15 cellular contexts compared by ENCODE assay signal in genomic region chr13:72537400-72537780, GRCh38.
"Had no signal": no experiment of that assay in that cellular context is flagged by ENCODE, and none has a peak within 500 bp of the region (broad histone marks: within the 10 kb centered on the region; RNA-seq: fewer than 3 reads in every experiment).

No MANE protein-coding gene starts in this region.

- DNase-seq: activated B cell treated with CpG ODN at 0.5 μM for 24 hours; activated CD4-positive, alpha-beta T cell treated with anti-CD3 and anti-CD28 coated beads for 48 hours; activated CD8-positive, alpha-beta T cell treated with anti-CD3 and anti-CD28 coated beads for 36 hours; activated gamma-delta T cell; activated T-cell treated with anti-CD3 and anti-CD28 coated beads, Interleukin-2, amount 50 U/mL, for 72 hours; amniotic stem cell; body of pancreas; esophagus squamous epithelium; mammary epithelial cell; psoas muscle; tibial artery; uterus had no signal

- ATAC-seq: activated CD8-positive, alpha-beta T cell treated with anti-CD3 and anti-CD28 coated beads for 36 hours; activated T-cell treated with anti-CD3 and anti-CD28 coated beads, Interleukin-2, amount 50 U/mL, for 72 hours; natural killer cell treated with Interleukin-12 subunit alpha and Interleukin-12 subunit beta and Interleukin-15 and Interleukin-18, amount 100 ng/mL, for 72 hours; psoas muscle; stimulated activated memory B cell treated with anti-CD40 and anti-IgM and Interleukin-4, amounts not matched to agents 10 μg/mL and 1 μg/mL and 100 μg/mL, for 72 hours had no signal

- H3K36me3 Mint-ChIP-seq: activated naive CD8-positive, alpha-beta T cell; natural killer cell treated with Interleukin-12 subunit alpha and Interleukin-12 subunit beta and Interleukin-15 and Interleukin-18, amount 100 ng/mL, for 72 hours; stimulated activated memory B cell treated with anti-CD40 and anti-IgM and Interleukin-4, amounts not matched to agents 10 μg/mL and 1 μg/mL and 100 μg/mL, for 72 hours had no signal

- H3K27me3 Mint-ChIP-seq: activated B cell treated with CpG ODN at 0.5 μM for 24 hours; activated CD8-positive, alpha-beta T cell treated with anti-CD3 and anti-CD28 coated beads for 36 hours; natural killer cell treated with Interleukin-12 subunit alpha and Interleukin-12 subunit beta and Interleukin-15 and Interleukin-18, amount 100 ng/mL, for 72 hours; stimulated activated memory B cell treated with anti-CD40 and anti-IgM and Interleukin-4, amounts not matched to agents 10 μg/mL and 1 μg/mL and 100 μg/mL, for 72 hours had no signal

- H3K4me1 ChIP-seq: psoas muscle, tibial artery, uterus had no signal

- H3K4me3 ChIP-seq: body of pancreas, psoas muscle, tibial artery, uterus had no signal

- H3K9me3 ChIP-seq: body of pancreas, esophagus squamous epithelium, psoas muscle, tibial artery, uterus had no signal

- H3K4me3 Mint-ChIP-seq: activated B cell treated with CpG ODN at 0.5 μM for 24 hours; activated CD8-positive, alpha-beta T cell treated with anti-CD3 and anti-CD28 coated beads for 36 hours; activated naive CD8-positive, alpha-beta T cell; activated T-cell treated with anti-CD3 and anti-CD28 coated beads, Interleukin-2, amount 50 U/mL, for 72 hours; natural killer cell treated with Interleukin-12 subunit alpha and Interleukin-12 subunit beta and Interleukin-15 and Interleukin-18, amount 100 ng/mL, for 72 hours; stimulated activated memory B cell treated with anti-CD40 and anti-IgM and Interleukin-4, amounts not matched to agents 10 μg/mL and 1 μg/mL and 100 μg/mL, for 72 hours had no signal

- H3K27me3 ChIP-seq: body of pancreas, esophagus squamous epithelium, tibial artery, uterus had no signal

- H3K27ac Mint-ChIP-seq: activated B cell treated with CpG ODN at 0.5 μM for 24 hours; activated CD8-positive, alpha-beta T cell treated with anti-CD3 and anti-CD28 coated beads for 36 hours; activated naive CD8-positive, alpha-beta T cell; activated T-cell treated with anti-CD3 and anti-CD28 coated beads, Interleukin-2, amount 50 U/mL, for 72 hours; natural killer cell treated with Interleukin-12 subunit alpha and Interleukin-12 subunit beta and Interleukin-15 and Interleukin-18, amount 100 ng/mL, for 72 hours; stimulated activated memory B cell treated with anti-CD40 and anti-IgM and Interleukin-4, amounts not matched to agents 10 μg/mL and 1 μg/mL and 100 μg/mL, for 72 hours had no signal

- H3K4me1 Mint-ChIP-seq: activated B cell treated with CpG ODN at 0.5 μM for 24 hours; stimulated activated memory B cell treated with anti-CD40 and anti-IgM and Interleukin-4, amounts not matched to agents 10 μg/mL and 1 μg/mL and 100 μg/mL, for 72 hours had no signal

- H3K36me3 ChIP-seq: esophagus squamous epithelium, tibial artery, uterus had no signal

- H3K9me3 Mint-ChIP-seq: activated B cell treated with CpG ODN at 0.5 μM for 24 hours; activated CD8-positive, alpha-beta T cell treated with anti-CD3 and anti-CD28 coated beads for 36 hours; activated T-cell treated with anti-CD3 and anti-CD28 coated beads, Interleukin-2, amount 50 U/mL, for 72 hours; stimulated activated memory B cell treated with anti-CD40 and anti-IgM and Interleukin-4, amounts not matched to agents 10 μg/mL and 1 μg/mL and 100 μg/mL, for 72 hours had no signal

- H3K27ac ChIP-seq: body of pancreas, esophagus squamous epithelium, psoas muscle, tibial artery, uterus had no signal
